In the genomic region with DNA sequence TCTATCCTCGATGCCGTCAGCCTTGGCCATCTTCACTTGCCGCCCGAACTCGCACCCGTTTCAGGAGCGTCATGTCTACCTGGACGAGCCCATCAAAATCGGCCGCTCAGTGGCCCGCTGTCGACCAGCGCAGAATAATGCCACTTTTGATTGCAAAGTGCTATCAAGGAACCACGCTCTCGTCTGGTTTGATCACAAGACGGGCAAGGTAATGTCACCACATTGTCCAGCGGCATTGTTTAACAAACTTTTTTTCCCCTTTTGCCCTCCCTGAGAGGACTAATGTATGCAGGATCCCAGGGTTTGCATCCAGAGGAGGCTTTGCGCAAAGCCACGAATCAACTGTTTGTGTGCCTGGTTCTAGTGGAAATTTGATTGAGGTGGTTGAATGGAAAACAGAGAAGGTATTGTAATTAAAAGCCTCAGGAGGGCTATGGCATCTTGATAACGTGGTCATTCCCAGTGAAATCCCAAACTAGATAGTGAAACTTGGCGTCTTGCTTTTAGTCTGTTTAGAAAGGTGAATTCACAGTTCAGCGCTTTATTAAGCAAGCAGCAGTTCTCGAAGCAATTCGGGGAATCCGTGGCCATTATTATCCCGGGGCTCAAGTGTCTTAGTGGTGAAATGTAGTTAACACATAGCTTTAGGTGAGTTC, we compare ENCODE assay signal across 8 cellular contexts. TPM values are rescaled to one million over a fixed set of nuclear protein-coding genes. Genes with fewer than 3 reads are reported as not detected.
DNase-seq lines count a peak whose midpoint lies in the region; ATAC-seq, FAIRE-seq and TF ChIP-seq lines count a peak whose summit lies in the region.

No MANE protein-coding gene starts in this region.

- intact Hi-C loops in CD4-positive, alpha-beta memory T cell (cut with micrococcal nuclease), result loop anchor here (2.0 to 5.0 kb wide), 2 partner anchors 45 to 201 kb away; a partner anchor contains a TSS

- H3K4me3 ChIP-seq in CD4-positive, alpha-beta memory T cell (ENCODE audit: low read length in 2 of 2), result peak overlapping the region; percentile 40 to 81

- DNase-seq in CD4-positive, alpha-beta memory T cell, result no peak
- peak; percentile 34 for DNase-seq in cerebellar cortex (ENCODE audit: low spot score)
- no peak for DNase-seq in mesothelial cell of epicardium (ENCODE audit: low spot score in 2 of 2, unreplicated experiment in 2 of 2)
- DNase-seq in RPMI8226, result no peak
- DNase-seq in NCI-H2107 (lab: John Stamatoyannopoulos, UW), result no peak
- no peak for DNase-seq in D721Med (ENCODE audit: insufficient read length, low spot score)

- H3K27ac Mint-ChIP-seq in CD4-positive, alpha-beta memory T cell, result peak overlapping the region in 6 of 7 donors; percentile 4 to 93 (median 58)
- H3K27ac Mint-ChIP-seq in IgD-negative memory B cell (peak overlapping the region; percentile 39 to 94 (median 64)), mesothelial cell of epicardium (peak overlapping the region; percentile 94)

- peaks cover 54% of the 10 kb centered on the region for H3K4me1 ChIP-seq in CD4-positive, alpha-beta memory T cell (ENCODE audit: insufficient read depth, low read length)

- FAIRE-seq in D721Med (lab: Jason Lieb, UNC), result no peak

- H3K36me3 Mint-ChIP-seq in CD4-positive, alpha-beta memory T cell, result peaks cover 21 to 33% of the 10 kb centered on the region in 2 donors
- H3K36me3 Mint-ChIP-seq in IgD-negative memory B cell, result peaks cover 2% of the 10 kb centered on the region
- H3K36me3 Mint-ChIP-seq in mesothelial cell of epicardium, result peaks cover 4% of the 10 kb centered on the region

- H3K27ac ChIP-seq in CD4-positive, alpha-beta memory T cell (ENCODE audit: low read depth, low read length), result no peak overlapping the region

- H3K36me3 ChIP-seq in CD4-positive, alpha-beta memory T cell (ENCODE audit: insufficient read depth, low read length), result no peaks in the 10 kb centered on the region

- peak overlapping the region; percentile 94 to 98 (median 96) for H3K4me3 Mint-ChIP-seq in CD4-positive, alpha-beta memory T cell
- H3K4me3 Mint-ChIP-seq in IgD-negative memory B cell (peak overlapping the region; percentile 88 to 98 (median 97)), mesothelial cell of epicardium (peak overlapping the region; percentile 97)

- POLR2A ChIA-PET in CD4-positive, alpha-beta memory T cell (lab: Charles Lee; ENCODE audit: partially characterized antibody), result interaction anchor here (2.2 to 3.5 kb wide), 3 partner anchors 65 to 202 kb away, joined by 26 to 57 read pairs (median 38); a partner anchor contains a TSS

- CTCF ChIA-PET in CD4-positive, alpha-beta memory T cell (lab: Charles Lee; ENCODE audit: partially characterized antibody), result no interaction called here

- ATAC-seq in GM21717 (IDR thresholded peaks at IDR 0.05; ENCODE audit: unreplicated experiment), result no peak

- H3K9me3 Mint-ChIP-seq in CD4-positive, alpha-beta memory T cell, result no peaks in the 10 kb centered on the region
- no peaks in the 10 kb centered on the region for H3K9me3 Mint-ChIP-seq in IgD-negative memory B cell
- H3K9me3 Mint-ChIP-seq in mesothelial cell of epicardium, result no peaks in the 10 kb centered on the region

- no peaks in the 10 kb centered on the region for H3K9me3 ChIP-seq in CD4-positive, alpha-beta memory T cell (ENCODE audit: control insufficient read depth in 1 of 2, low read length in 2 of 2)

- H3K4me1 Mint-ChIP-seq in CD4-positive, alpha-beta memory T cell, result peaks cover 25 to 57% (median 43%) of the 10 kb centered on the region in 4 donors
- H3K4me1 Mint-ChIP-seq in IgD-negative memory B cell, result peaks cover 23 to 27% (median 24%) of the 10 kb centered on the region in 3 donors
- peaks cover 41% of the 10 kb centered on the region for H3K4me1 Mint-ChIP-seq in mesothelial cell of epicardium

- no peaks in the 10 kb centered on the region for H3K27me3 Mint-ChIP-seq in CD4-positive, alpha-beta memory T cell
- H3K27me3 Mint-ChIP-seq in IgD-negative memory B cell (no peaks in the 10 kb centered on the region), mesothelial cell of epicardium (ENCODE audit: low read depth) (no peaks in the 10 kb centered on the region)

- TF ChIP-seq CTCF in mesothelial cell of epicardium (IDR thresholded peaks at IDR 0.05; ENCODE audit: unreplicated experiment) (no peak), D721Med (IDR thresholded peaks at IDR 0.05; ENCODE audit: insufficient read depth, missing control alignments) (no peak)

- no peaks in the 10 kb centered on the region for H3K27me3 ChIP-seq in CD4-positive, alpha-beta memory T cell (ENCODE audit: insufficient read depth, low read length)

RNA-seq across cellular contexts. Expression of a gene that starts 1.7 kb away (rescaled TPM):
- 10 to 100 TPM; 58.6 to 69.0 TPM for total RNA-seq in CD4-positive, alpha-beta memory T cell
- polyA plus RNA-seq in CD4-positive, alpha-beta memory T cell, result 10 to 100 TPM; 17.5 to 27.4 TPM
- polyA plus RNA-seq in IgD-negative memory B cell, result 17.6 TPM
- total RNA-seq in mesothelial cell of epicardium, result 93.0 to 108 TPM (median 100 TPM) in 3 replicates
